Comparison of ENCODE assay signal across 22 cellular contexts in genomic region chr9:84513473-84513872, GRCh38.
"Had no signal": no experiment of that assay in that cellular context is flagged by ENCODE, and none has a peak within 500 bp of the region (broad histone marks: within the 10 kb centered on the region; RNA-seq: fewer than 3 reads in every experiment).

No MANE protein-coding gene starts in this region.

- H3K4me3 ChIP-seq: cardiac muscle cell, lung, psoas muscle, tibial nerve had no signal

- H3K27ac ChIP-seq: cardiac muscle cell, psoas muscle, tibial nerve had no signal

- H3K27me3 ChIP-seq: cardiac muscle cell, tibial nerve had no signal

- H3K9me3 ChIP-seq: psoas muscle had no signal

- H3K4me1 ChIP-seq: psoas muscle, tibial nerve had no signal

- ATAC-seq: activated CD4-positive, alpha-beta T cell treated with anti-CD3 and anti-CD28 coated beads for 36 hours; activated T-cell treated with anti-CD3 and anti-CD28 coated beads, Interleukin-2, amount 50 U/mL, for 4 hours; esophagus mucosa; naive thymus-derived CD8-positive, alpha-beta T cell; psoas muscle had no signal

- H3K36me3 ChIP-seq: cardiac muscle cell, tibial nerve had no signal

- DNase-seq: activated B cell treated with CpG ODN at 0.5 μM for 24 hours; activated CD4-positive, alpha-beta T cell treated with anti-CD3 and anti-CD28 coated beads for 36 hours; activated CD4-positive, alpha-beta T cell treated with anti-CD3 and anti-CD28 coated beads, Interleukin-2, amount 50 U/mL, for 48 hours; activated CD8-positive, alpha-beta memory T cell treated with anti-CD3 and anti-CD28 coated beads, Interleukin-2, amount 50 U/mL, for 48 hours; activated naive CD4-positive, alpha-beta T cell; activated naive CD8-positive, alpha-beta T cell treated with anti-CD3 and anti-CD28 coated beads, Interleukin-2, amount 10 ng/mL, durations not matched to agents 7 days and 5 days; activated T-cell treated with anti-CD3 and anti-CD28 coated beads, Interleukin-2, amount 50 U/mL, for 4 hours; amniotic stem cell; dermis blood vessel endothelial cell; effector CD8-positive, alpha-beta T cell; foreskin melanocyte; hippocampal formation; naive thymus-derived CD8-positive, alpha-beta T cell; psoas muscle; right cardiac atrium; stimulated activated CD4-positive, alpha-beta T cell treated with anti-CD3 and anti-CD28 coated beads, Interleukin-1b, Interleukin-23, amount 100 ng/mL, for 48 hours; substantia nigra; T-helper 9 cell had no signal
